ENCODE assay signal across 8 cellular contexts in the genomic region with DNA sequence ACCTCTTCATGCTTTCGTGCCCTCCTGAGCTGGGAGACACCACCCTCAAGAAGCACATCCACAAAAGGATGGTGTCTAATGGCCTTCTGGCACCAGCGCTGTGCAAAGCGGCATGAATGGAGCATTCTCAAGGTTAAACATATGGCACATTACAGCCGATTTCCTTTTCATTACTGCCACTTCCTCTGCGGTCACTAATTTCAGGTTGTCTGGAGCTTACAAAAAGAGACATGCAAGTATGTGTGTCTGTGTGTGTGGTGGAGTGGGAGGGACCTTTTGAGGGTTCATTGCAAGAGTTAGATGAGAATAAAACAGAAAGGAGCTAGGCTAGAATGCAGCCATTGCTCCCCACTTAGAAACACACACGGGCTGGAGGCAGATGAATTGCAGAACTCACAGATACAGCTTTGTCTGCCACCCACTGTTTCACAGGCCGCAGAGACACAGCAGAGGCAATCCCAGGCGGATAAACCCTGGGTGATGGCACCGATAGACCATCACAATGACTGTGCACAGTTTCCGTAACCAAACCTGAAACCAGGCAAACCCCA.
A peak's percentile ranks its signal among the peaks of the same experiment; 100 is the strongest.
DNase-seq lines count a peak whose midpoint lies in the region; ATAC-seq and TF ChIP-seq lines count a peak whose summit lies in the region.

No MANE protein-coding gene starts in this region.

- peaks cover 3 to 4% (median 3%) of the 10 kb centered on the region in 3 donors for H3K27me3 Mint-ChIP-seq in CD14-positive monocyte (ENCODE audit: low read depth in 3 of 3)

- H3K9me3 ChIP-seq in osteoblast (ENCODE audit: low read depth, low read length) = no peaks in the 10 kb centered on the region

- ATAC-seq in GM19023 (IDR thresholded peaks at IDR 0.05; ENCODE audit: unreplicated experiment) (peak; percentile 57), HG03196 (IDR thresholded peaks at IDR 0.05; ENCODE audit: unreplicated experiment) (peak; percentile 62)

- no peak overlapping the region for H3K4me2 ChIP-seq in osteoblast (ENCODE audit: insufficient read depth, low read length)

- peak overlapping the region; percentile 10 for H2AFZ ChIP-seq in osteoblast (ENCODE audit: low read length)

- DNase-seq in CD14-positive monocyte (ENCODE audit: low spot score) (no peak), SHP77 treated with DMSO at 0.1 percent for 48 hours (lab: John Stamatoyannopoulos, UW) (peak; percentile 64), amygdala (lab: John Stamatoyannopoulos, UW) (peak in 48 of 56 donors; percentile 7 to 71 (median 36)), osteoblast (ENCODE audit: insufficient read length, low spot score, missing footprints) (no peak), NCI-H774 (lab: John Stamatoyannopoulos, UW) (no peak), NCI-H1105 (lab: John Stamatoyannopoulos, UW) (no peak)

- H3K4me1 ChIP-seq in osteoblast (ENCODE audit: insufficient read depth, low read length) = no peaks in the 10 kb centered on the region

- H3K27ac ChIP-seq in osteoblast (ENCODE audit: low read depth, low read length) = no peak overlapping the region

- no peaks in the 10 kb centered on the region for H3K36me3 Mint-ChIP-seq in CD14-positive monocyte

- H4K20me1 ChIP-seq in osteoblast (ENCODE audit: insufficient read depth, low read length) = no peaks in the 10 kb centered on the region

- H3K27ac Mint-ChIP-seq in CD14-positive monocyte = peak overlapping the region in 2 of 7 donors; percentile 5 to 39

- peaks cover 3 to 18% (median 9%) of the 10 kb centered on the region in 7 donors for H3K9me3 Mint-ChIP-seq in CD14-positive monocyte

- no peaks in the 10 kb centered on the region for H3K36me3 ChIP-seq in osteoblast (ENCODE audit: insufficient read depth, low read length)

- H3K79me2 ChIP-seq in osteoblast (ENCODE audit: insufficient read depth, low read length) = no peaks in the 10 kb centered on the region

- peaks cover 16% of the 10 kb centered on the region for H3K4me1 Mint-ChIP-seq in CD14-positive monocyte

- no peak overlapping the region for H3K4me3 ChIP-seq in osteoblast (ENCODE audit: insufficient read depth, low read length)

- peaks cover 5% of the 10 kb centered on the region for H3K27me3 ChIP-seq in osteoblast (ENCODE audit: insufficient read depth, low read length)

- intact Hi-C loops in CD14-positive monocyte (cut with micrococcal nuclease) = no loop called here

- peak overlapping the region; percentile 12 to 54 for H3K4me3 Mint-ChIP-seq in CD14-positive monocyte

- TF ChIP-seq CTCF in CD14-positive monocyte (IDR thresholded peaks at IDR 0.05) (no peak), osteoblast (IDR thresholded peaks at IDR 0.05; ENCODE audit: extremely low read depth, low read depth, low read length) (no peak)

Comparison
In these comparisons a context has a peak if more than half of its experiments do, and no peak if none do; other contexts are left out.
1. DNase-seq: peak in SHP77 treated with DMSO at 0.1 percent for 48 hours (single experiment) and amygdala (48 of 56); none in CD14-positive monocyte (single experiment), osteoblast (single experiment), NCI-H774 (single experiment) and NCI-H1105 (single experiment).